ENCODE assay signal across 32 cellular contexts in genomic region chr7:101829856-101830255, GRCh38.
"Had no signal": no experiment of that assay in that cellular context is flagged by ENCODE, and none has a peak within 500 bp of the region (broad histone marks: within the 10 kb centered on the region; RNA-seq: fewer than 3 reads in every experiment).

No MANE protein-coding gene starts in this region.

- H3K27me3 ChIP-seq: MG63, SJSA1 had no signal

- H3K27me3 Mint-ChIP-seq: activated CD4-positive, alpha-beta memory T cell treated with anti-CD3 and anti-CD28 coated beads for 36 hours; activated CD4-positive, alpha-beta T cell treated with anti-CD3 and anti-CD28 coated beads, Interleukin-2, amount 10 ng/mL, durations not matched to agents 24 days and 14 days; activated naive CD4-positive, alpha-beta T cell treated with anti-CD3 and anti-CD28 coated beads, Interleukin-2, amount 10 ng/mL, durations not matched to agents 7 days and 5 days; activated naive CD8-positive, alpha-beta T cell; activated naive CD8-positive, alpha-beta T cell treated with anti-CD3 and anti-CD28 coated beads, Interleukin-2, amount 50 U/mL, for 24 hours; brain; T-cell; T-helper 17 cell had no signal

- H3K9me3 Mint-ChIP-seq: activated CD4-positive, alpha-beta memory T cell treated with anti-CD3 and anti-CD28 coated beads for 36 hours; activated CD4-positive, alpha-beta T cell treated with anti-CD3 and anti-CD28 coated beads, Interleukin-2, amount 10 ng/mL, durations not matched to agents 24 days and 14 days; activated naive CD4-positive, alpha-beta T cell treated with anti-CD3 and anti-CD28 coated beads, Interleukin-2, amount 10 ng/mL, durations not matched to agents 7 days and 5 days; activated naive CD8-positive, alpha-beta T cell treated with anti-CD3 and anti-CD28 coated beads, Interleukin-2, amount 50 U/mL, for 24 hours; activated T-cell treated with anti-CD3 and anti-CD28 coated beads, Interleukin-2, amount 50 U/mL, for 4 hours; activated T-helper 1 cell treated with anti-CD3 and anti-CD28 coated beads, Interleukin-12 subunit alpha, Interleukin-12 subunit beta, Interleukin-2, Interleukin-4 antibody, amounts not matched to agents 30 ng/mL and 10 ng/mL and 1 ng/mL, durations not matched to agents 14 hours and 24 hours and 36 hours; T-cell had no signal

- DNase-seq: activated CD4-positive, alpha-beta memory T cell treated with anti-CD3 and anti-CD28 coated beads for 36 hours; activated CD4-positive, alpha-beta T cell treated with anti-CD3 and anti-CD28 coated beads, Interleukin-2, amount 10 ng/mL, durations not matched to agents 24 days and 14 days; activated CD8-positive, alpha-beta memory T cell treated with anti-CD3 and anti-CD28 coated beads, Interleukin-2, amount 50 U/mL, for 4 hours; activated gamma-delta T cell treated with Interleukin-2 at 50 U/mL for 16 hours; activated naive CD4-positive, alpha-beta T cell treated with anti-CD3 and anti-CD28 coated beads, Interleukin-2, amount 10 ng/mL, durations not matched to agents 7 days and 5 days; activated naive CD8-positive, alpha-beta T cell treated with anti-CD3 and anti-CD28 coated beads, Interleukin-2, amount 50 U/mL, for 24 hours; activated T-cell treated with anti-CD3 and anti-CD28 coated beads for 4 hours; activated T-cell treated with anti-CD3 and anti-CD28 coated beads, Interleukin-2, amount 50 U/mL, for 4 hours; anterior cingulate cortex; caudate nucleus; cerebellar nuclear complex; Kasumi-1; MG63; NCI-H1048; NCI-H1105 treated with DMSO at 0.1 percent for 48 hours; NCI-H1436; NCI-H1694; NCI-H1930; NCI-H2081 treated with DMSO at 0.1 percent for 48 hours; NCI-H226; NCI-H446 treated with DMSO at 0.1 percent for 48 hours; NCI-H524; SHP77 treated with DMSO at 0.1 percent for 48 hours; SK-N-SH; T-cell; T-helper 17 cell; WERI-Rb-1 had no signal

- H3K9ac ChIP-seq: SK-N-SH had no signal

- H3K36me3 Mint-ChIP-seq: activated CD4-positive, alpha-beta memory T cell treated with anti-CD3 and anti-CD28 coated beads for 36 hours; activated naive CD4-positive, alpha-beta T cell treated with anti-CD3 and anti-CD28 coated beads, Interleukin-2, amount 10 ng/mL, durations not matched to agents 7 days and 5 days had no signal

- H3K36me3 ChIP-seq: MG63, WERI-Rb-1 had no signal

- H3K27ac Mint-ChIP-seq: activated CD4-positive, alpha-beta memory T cell treated with anti-CD3 and anti-CD28 coated beads for 36 hours; activated CD4-positive, alpha-beta T cell treated with anti-CD3 and anti-CD28 coated beads, Interleukin-2, amount 10 ng/mL, durations not matched to agents 24 days and 14 days; activated naive CD4-positive, alpha-beta T cell treated with anti-CD3 and anti-CD28 coated beads, Interleukin-2, amount 10 ng/mL, durations not matched to agents 7 days and 5 days; activated naive CD8-positive, alpha-beta T cell; activated naive CD8-positive, alpha-beta T cell treated with anti-CD3 and anti-CD28 coated beads, Interleukin-2, amount 50 U/mL, for 24 hours; activated T-helper 1 cell treated with anti-CD3 and anti-CD28 coated beads, Interleukin-12 subunit alpha, Interleukin-12 subunit beta, Interleukin-2, Interleukin-4 antibody, amounts not matched to agents 30 ng/mL and 10 ng/mL and 1 ng/mL, durations not matched to agents 14 hours and 24 hours and 36 hours; brain; T-cell had no signal

- H3K27ac ChIP-seq: SJSA1, WERI-Rb-1 had no signal

- H3K4me2 ChIP-seq: SK-N-SH had no signal

- H3K4me1 ChIP-seq: SJSA1 had no signal

- H3K4me3 ChIP-seq: MG63, SJSA1 had no signal

- ATAC-seq: activated naive CD8-positive, alpha-beta T cell treated with anti-CD3 and anti-CD28 coated beads, Interleukin-2, amount 50 U/mL, for 24 hours; activated T-cell treated with anti-CD3 and anti-CD28 coated beads, Interleukin-2, amount 50 U/mL, for 4 hours; Panc1; T-cell; T-helper 17 cell had no signal

- H3K4me3 Mint-ChIP-seq: activated CD4-positive, alpha-beta memory T cell treated with anti-CD3 and anti-CD28 coated beads for 36 hours; activated CD4-positive, alpha-beta T cell treated with anti-CD3 and anti-CD28 coated beads, Interleukin-2, amount 10 ng/mL, durations not matched to agents 24 days and 14 days; activated naive CD4-positive, alpha-beta T cell treated with anti-CD3 and anti-CD28 coated beads, Interleukin-2, amount 10 ng/mL, durations not matched to agents 7 days and 5 days; activated naive CD8-positive, alpha-beta T cell; activated naive CD8-positive, alpha-beta T cell treated with anti-CD3 and anti-CD28 coated beads, Interleukin-2, amount 50 U/mL, for 24 hours; activated T-cell treated with anti-CD3 and anti-CD28 coated beads, Interleukin-2, amount 50 U/mL, for 4 hours; activated T-helper 1 cell treated with anti-CD3 and anti-CD28 coated beads, Interleukin-12 subunit alpha, Interleukin-12 subunit beta, Interleukin-2, Interleukin-4 antibody, amounts not matched to agents 30 ng/mL and 10 ng/mL and 1 ng/mL, durations not matched to agents 14 hours and 24 hours and 36 hours; brain; T-cell; T-helper 17 cell had no signal

- H3K4me1 Mint-ChIP-seq: activated naive CD4-positive, alpha-beta T cell treated with anti-CD3 and anti-CD28 coated beads, Interleukin-2, amount 10 ng/mL, durations not matched to agents 7 days and 5 days had no signal

- H3K9me3 ChIP-seq: MG63, SJSA1, SK-N-SH had no signal
